ENCODE assay signal across 13 cellular contexts in the genomic region with DNA sequence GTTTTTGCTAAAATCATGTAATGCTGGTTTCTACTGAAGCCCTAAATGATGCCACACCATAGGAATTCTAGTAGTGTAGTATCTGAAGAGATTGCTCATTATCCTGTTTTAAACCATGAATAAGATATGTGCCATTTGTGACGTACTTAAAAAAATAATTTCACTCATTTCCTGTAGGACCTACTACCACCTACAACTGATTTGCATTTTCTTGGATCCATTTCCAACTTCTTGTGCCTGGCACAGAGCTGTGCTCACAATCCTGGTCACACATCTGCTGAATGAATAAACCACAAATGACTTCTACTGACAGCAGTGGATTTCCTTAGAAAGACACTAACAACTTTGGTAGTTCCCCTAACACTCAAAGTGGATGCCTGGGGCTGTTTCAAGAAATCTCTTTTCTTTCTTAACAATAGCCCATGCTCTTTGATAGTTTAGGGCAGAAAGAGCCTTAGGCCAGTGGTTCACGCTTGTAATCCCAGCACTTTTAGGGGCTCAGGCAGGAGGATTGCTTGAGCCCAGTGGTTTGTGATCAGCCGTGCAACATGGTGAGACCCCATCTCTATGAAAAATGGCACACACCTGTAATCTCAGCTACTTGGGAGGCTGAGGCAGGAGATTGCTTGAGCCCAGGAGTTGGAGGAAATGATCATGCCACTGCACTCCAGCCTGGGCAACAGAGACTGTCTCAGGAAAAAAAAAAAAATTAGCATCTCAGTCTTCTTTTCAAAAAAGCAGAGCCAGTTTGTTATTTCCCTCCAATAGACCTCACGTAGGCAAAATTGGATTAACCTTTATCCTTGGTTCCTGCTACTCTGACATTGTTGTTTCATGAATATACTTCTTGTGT. TPM values are rescaled to one million over a fixed set of nuclear protein-coding genes. Genes with fewer than 3 reads are reported as not detected.
DNase-seq lines count a peak whose midpoint lies in the region; ATAC-seq, FAIRE-seq and TF ChIP-seq lines count a peak whose summit lies in the region.
"Had no signal": no experiment of that assay in that cellular context is flagged by ENCODE, and none has a peak within 500 bp of the region (broad histone marks: within the 10 kb centered on the region; RNA-seq: fewer than 3 reads in every experiment).

No MANE protein-coding gene starts in this region.

- peaks cover 9% of the 10 kb centered on the region for H3K27me3 Mint-ChIP-seq in activated CD4-positive, alpha-beta T cell treated with anti-CD3 and anti-CD28 coated beads, Interleukin-2, amount 10 ng/mL, durations not matched to agents 24 days and 14 days

- H3K9me3 ChIP-seq in kidney (ENCODE audit: control insufficient read depth in 1 of 2, low read length in 2 of 2) = no peaks in the 10 kb centered on the region
- H3K9me3 ChIP-seq: A549 had no signal

- no peaks in the 10 kb centered on the region for H3K36me3 Mint-ChIP-seq in activated CD4-positive, alpha-beta T cell treated with anti-CD3 and anti-CD28 coated beads, Interleukin-2, amount 10 ng/mL, durations not matched to agents 24 days and 14 days (ENCODE audit: low read depth)
- H3K36me3 Mint-ChIP-seq: naive thymus-derived CD8-positive, alpha-beta T cell had no signal

- peaks cover 3% of the 10 kb centered on the region for H3K9me3 Mint-ChIP-seq in activated CD4-positive, alpha-beta T cell treated with anti-CD3 and anti-CD28 coated beads, Interleukin-2, amount 10 ng/mL, durations not matched to agents 24 days and 14 days
- H3K9me3 Mint-ChIP-seq: naive thymus-derived CD8-positive, alpha-beta T cell had no signal

- no peak for ATAC-seq in HG02759 (IDR thresholded peaks at IDR 0.05; ENCODE audit: unreplicated experiment)
- ATAC-seq: naive thymus-derived CD8-positive, alpha-beta T cell had no signal

- no peak for TF ChIP-seq CTCF in astrocyte of the spinal cord (IDR thresholded peaks at IDR 0.05; ENCODE audit: low read depth, low read length)
- TF ChIP-seq CTCF in kidney (IDR thresholded peaks at IDR 0.05; ENCODE audit: borderline replicate concordance, extremely low read depth, insufficient read depth) = no peak

- H3K27ac ChIP-seq in kidney (ENCODE audit: low read depth in 2 of 2, low read length in 2 of 2) = no peak overlapping the region
- H3K27ac ChIP-seq: A549 had no signal

- peak overlapping the region; percentile 56 for H3K27ac Mint-ChIP-seq in activated CD4-positive, alpha-beta T cell treated with anti-CD3 and anti-CD28 coated beads, Interleukin-2, amount 10 ng/mL, durations not matched to agents 24 days and 14 days
- H3K27ac Mint-ChIP-seq: naive thymus-derived CD8-positive, alpha-beta T cell had no signal

- in situ Hi-C loops in astrocyte of the spinal cord (cut with HindIII; ENCODE audit: low sequenced_read_pairs) = no loop called here

- DNase-seq in activated CD4-positive, alpha-beta T cell treated with anti-CD3 and anti-CD28 coated beads, Interleukin-2, amount 10 ng/mL, durations not matched to agents 24 days and 14 days = no peak
- DNase-seq in activated CD4-positive, alpha-beta T cell treated with anti-CD3 and anti-CD28 coated beads, Interleukin-2, amount 50 U/mL, for 4 hours = no peak
- DNase-seq in HT1080 (ENCODE audit: low read depth) = peak; percentile 81
- DNase-seq in astrocyte of the spinal cord (ENCODE audit: low read depth, low spot score) = peak; percentile 76
- DNase-seq in pulmonary artery endothelial cell (ENCODE audit: low read depth, low spot score) = peak; percentile 13
- DNase-seq in SK-N-DZ (ENCODE audit: low spot score) = no peak
- DNase-seq in kidney = no peak
- DNase-seq: activated naive CD4-positive, alpha-beta T cell treated with anti-CD3 and anti-CD28 coated beads, Interleukin-2, amount 50 U/mL, for 16 hours; naive thymus-derived CD8-positive, alpha-beta T cell had no signal

- FAIRE-seq in kidney (lab: Jason Lieb, UNC) = no peak
- FAIRE-seq: A549, endometrium, G401.6 had no signal

- H3K9ac ChIP-seq in kidney (ENCODE audit: low read length in 2 of 2) = no peak overlapping the region

- no peak overlapping the region for H3K4me3 Mint-ChIP-seq in activated CD4-positive, alpha-beta T cell treated with anti-CD3 and anti-CD28 coated beads, Interleukin-2, amount 10 ng/mL, durations not matched to agents 24 days and 14 days
- H3K4me3 Mint-ChIP-seq: naive thymus-derived CD8-positive, alpha-beta T cell had no signal

- no peaks in the 10 kb centered on the region for H3K36me3 ChIP-seq in kidney (ENCODE audit: control insufficient read depth in 1 of 2, insufficient read depth in 2 of 2, low read length in 2 of 2)

- no peaks in the 10 kb centered on the region for H3K4me1 ChIP-seq in kidney (ENCODE audit: control insufficient read depth in 1 of 2, insufficient read depth in 1 of 2, low read depth in 1 of 2, low read length in 2 of 2)

- H3K4me1 Mint-ChIP-seq in activated CD4-positive, alpha-beta T cell treated with anti-CD3 and anti-CD28 coated beads, Interleukin-2, amount 10 ng/mL, durations not matched to agents 24 days and 14 days = peaks cover 26% of the 10 kb centered on the region

- no peak overlapping the region for H3K4me3 ChIP-seq in astrocyte of the spinal cord (ENCODE audit: low read depth, low read length)
- H3K4me3 ChIP-seq in kidney (ENCODE audit: low read length in 2 of 2) = no peak overlapping the region
- H3K4me3 ChIP-seq: A549 had no signal

- intact Hi-C loops in activated CD4-positive, alpha-beta T cell treated with anti-CD3 and anti-CD28 coated beads, Interleukin-2, amount 10 ng/mL, durations not matched to agents 24 days and 14 days (cut with micrococcal nuclease) = loop anchor here (1.0 to 2.0 kb wide), 5 partner anchors 9 to 56 kb away; no protein-coding TSS in a partner anchor
- intact Hi-C loops in kidney (cut with DNase I) = no loop called here

RNA-seq across cellular contexts. Expression of gene BATF3, which starts 13.0 kb away (rescaled TPM):
- total RNA-seq in activated CD4-positive, alpha-beta T cell treated with anti-CD3 and anti-CD28 coated beads, Interleukin-2, amount 10 ng/mL, durations not matched to agents 24 days and 14 days = 100.0 and 100 TPM in 2 replicates
- 17.4 and 23.2 TPM in 2 replicates for total RNA-seq in HT1080 (2014; rRNA removed; shearing (Covaris generic))
- polyA plus RNA-seq in HT1080 (2015; cell fraction: cytosol; rRNA removed) = 3.8 and 8.0 TPM in 2 replicates
- 2.4 and 4.8 TPM in 2 replicates for polyA plus RNA-seq in HT1080 (2015; cell fraction: nucleus; rRNA removed)
- 2.6 and 3.0 TPM in 2 replicates for total RNA-seq in pulmonary artery endothelial cell
- 1.6 and 4.8 TPM in 2 replicates for polyA plus RNA-seq in SK-N-DZ (2014; cell fraction: cytosol; rRNA removed)
- 0.49 and 1.3 TPM in 2 replicates for polyA plus RNA-seq in SK-N-DZ (2014; cell fraction: nucleus; rRNA removed)
- total RNA-seq in kidney = 6.5 TPM
- 3.3 TPM for polyA plus RNA-seq in kidney (ENCODE audit: insufficient read depth, low read depth, low replicate concordance)

Comparison
In these comparisons a context has a peak if more than half of its experiments do, and no peak if none do; other contexts are left out.
1. DNase-seq: peak in HT1080 (single experiment), astrocyte of the spinal cord (single experiment) and pulmonary artery endothelial cell (single experiment); none in activated CD4-positive, alpha-beta T cell treated with anti-CD3 and anti-CD28 coated beads, Interleukin-2, amount 10 ng/mL, durations not matched to agents 24 days and 14 days (single experiment), activated CD4-positive, alpha-beta T cell treated with anti-CD3 and anti-CD28 coated beads, Interleukin-2, amount 50 U/mL, for 4 hours (0 of 2), SK-N-DZ (single experiment) and kidney (single experiment).